ENCODE assay signal across 23 cellular contexts in the genomic region with DNA sequence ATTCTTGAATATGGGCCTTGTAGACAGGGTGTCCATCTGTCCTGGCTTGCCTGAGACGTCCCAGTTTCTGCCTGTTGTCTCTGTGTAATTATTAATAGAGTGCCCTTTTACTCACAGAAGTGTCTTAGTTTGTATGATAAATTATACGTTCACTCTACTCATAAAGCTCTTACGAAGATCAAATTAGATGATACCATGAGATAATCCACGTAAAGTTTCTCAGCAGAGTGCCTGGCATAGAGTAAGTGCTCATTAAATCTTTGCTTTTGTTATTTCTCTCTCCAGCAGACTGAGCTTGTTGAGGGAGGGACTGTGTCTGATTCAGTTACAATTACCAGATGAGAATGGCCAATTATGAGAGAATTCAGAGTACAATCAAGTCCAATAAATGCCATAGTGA. TPM values are rescaled to one million over a fixed set of nuclear protein-coding genes. Genes with fewer than 3 reads are reported as not detected.
"Had no signal": no experiment of that assay in that cellular context is flagged by ENCODE, and none has a peak within 500 bp of the region (broad histone marks: within the 10 kb centered on the region; RNA-seq: fewer than 3 reads in every experiment).

No MANE protein-coding gene starts in this region.

- FAIRE-seq: islet of Langerhans, small intestine had no signal

- H3K9me3 ChIP-seq: colonic mucosa, gastroesophageal sphincter, heart left ventricle, neutrophil, right lobe of liver, thoracic aorta, tibial nerve, upper lobe of right lung, uterus had no signal

- H3K4me1 ChIP-seq: colonic mucosa, parathyroid adenoma, uterus had no signal

- H3K27ac ChIP-seq: colonic mucosa, epithelial cell of prostate, foreskin keratinocyte, gastroesophageal sphincter, heart left ventricle, neutrophil, parathyroid adenoma, right lobe of liver, thoracic aorta, tibial nerve, upper lobe of right lung, uterus had no signal

- H3K4me3 ChIP-seq: colonic mucosa, gastroesophageal sphincter, heart left ventricle, lung, right lobe of liver, thoracic aorta, tibial nerve, upper lobe of right lung, uterus had no signal

- DNase-seq: effector CD8-positive, alpha-beta T cell; foreskin keratinocyte; heart left ventricle; hippocampal formation; natural killer cell; right lobe of liver; stimulated activated CD4-positive, alpha-beta T cell treated with anti-CD3 and anti-CD28 coated beads, Interleukin-15, amount 100 ng/mL, for 24 hours; stimulated activated CD4-positive, alpha-beta T cell treated with anti-CD3 and anti-CD28 coated beads, Interleukin-2, amount 100 ng/mL, for 48 hours; stimulated activated naive B cell treated with anti-CD40 and anti-IgM and Interleukin-4, amounts not matched to agents 10 μg/mL and 1 μg/mL and 100 μg/mL, for 72 hours; upper lobe of right lung; uterus had no signal

- H3K36me3 ChIP-seq: colonic mucosa, gastroesophageal sphincter, heart left ventricle, neutrophil, right lobe of liver, thoracic aorta, tibial nerve, upper lobe of right lung, uterus had no signal

- H3K9ac ChIP-seq: parathyroid adenoma had no signal

- ATAC-seq: esophagus mucosa; gastroesophageal sphincter; heart left ventricle; natural killer cell; stimulated activated naive B cell treated with anti-CD40 and anti-IgM and Interleukin-4, amounts not matched to agents 10 μg/mL and 1 μg/mL and 100 μg/mL, for 72 hours; upper lobe of right lung had no signal

RNA-seq across cellular contexts. Expression of a gene that starts 59.2 kb away (rescaled TPM):
- total RNA-seq: mononuclear cell, natural killer cell had no signal
